Comparison of ENCODE assay signal across 8 cellular contexts in genomic region chr10:14839305-14839695, GRCh38. TPM values are rescaled to one million over a fixed set of nuclear protein-coding genes. Genes with fewer than 3 reads are reported as not detected.
DNase-seq lines count a peak whose midpoint lies in the region; ATAC-seq and TF ChIP-seq lines count a peak whose summit lies in the region.

No MANE protein-coding gene starts in this region.

- H3K9me2 ChIP-seq in OCI-LY7 (ENCODE audit: insufficient read depth, low read length): no peaks in the 10 kb centered on the region

- H2AFZ ChIP-seq in OCI-LY7 (ENCODE audit: low read length) (no peak overlapping the region), neuron (ENCODE audit: low read depth, low read length) (peak overlapping the region; percentile 81)

- ATAC-seq in GM19035 (IDR thresholded peaks at IDR 0.05; ENCODE audit: unreplicated experiment): no peak

- no peak for TF ChIP-seq CTCF in OCI-LY7 (conservative IDR thresholded peaks at IDR 0.05; ENCODE audit: low read length)
- TF ChIP-seq CTCF in endothelial cell (IDR thresholded peaks at IDR 0.05; ENCODE audit: unreplicated experiment): no peak

- no peaks in the 10 kb centered on the region for H3K9me3 Mint-ChIP-seq in endothelial cell (ENCODE audit: unreplicated experiment)

- BruUV-seq in OCI-LY7 (replicated peaks; lab: Mats Ljungman, UMichigan): no TSS peak

- H4K20me1 ChIP-seq in OCI-LY7 (ENCODE audit: insufficient read depth, low read length): peaks cover 10% of the 10 kb centered on the region; the same call in 1 of the 2 replicates

- H3K9me3 ChIP-seq in OCI-LY7 (ENCODE audit: low read length) (no peaks in the 10 kb centered on the region), neuron (ENCODE audit: low read length) (no peaks in the 10 kb centered on the region)

- H3K27ac ChIP-seq in OCI-LY7 (ENCODE audit: low read depth, low read length, poor library complexity, severe bottlenecking): peak overlapping the region; percentile 56

- H3K27me3 Mint-ChIP-seq in endothelial cell (ENCODE audit: unreplicated experiment): peaks cover 5% of the 10 kb centered on the region

- peak overlapping the region; percentile 73 for H3K4me2 ChIP-seq in OCI-LY7 (ENCODE audit: low read length)

- H3K36me3 ChIP-seq in OCI-LY7 (ENCODE audit: insufficient read depth, low read length) (peaks cover 44% of the 10 kb centered on the region), neuron (ENCODE audit: insufficient read depth, low read length) (peaks cover 41% of the 10 kb centered on the region)

- H3K4me1 ChIP-seq in OCI-LY7 (ENCODE audit: insufficient read depth, low read length, poor library complexity, severe bottlenecking) (peaks cover 12% of the 10 kb centered on the region), neuron (ENCODE audit: insufficient read depth, low read length) (peaks cover 8% of the 10 kb centered on the region)

- peaks cover 28% of the 10 kb centered on the region for H3K4me1 Mint-ChIP-seq in endothelial cell (ENCODE audit: unreplicated experiment)

- peak overlapping the region; percentile 94 for H3K27ac Mint-ChIP-seq in endothelial cell (ENCODE audit: unreplicated experiment)

- peak; percentile 32 for DNase-seq in ELR (ENCODE audit: low read depth)
- DNase-seq in OCI-LY7 (ENCODE audit: low spot score): peak; percentile 15
- DNase-seq in endothelial cell (ENCODE audit: low spot score): no peak
- no peak for DNase-seq in HCEC 1CT
- DNase-seq in activated gamma-delta T cell (lab: John Stamatoyannopoulos, UW): no peak
- no peak for DNase-seq in activated gamma-delta T cell treated with Interleukin-2 at 50 U/mL for 16 hours

- CTCF ChIA-PET in OCI-LY7 (lab: Charles Lee; ENCODE audit: unreplicated experiment): no interaction called here

- H3K36me3 Mint-ChIP-seq in endothelial cell (ENCODE audit: low read depth, unreplicated experiment): peaks cover 13% of the 10 kb centered on the region

- H3K4me3 Mint-ChIP-seq in endothelial cell (ENCODE audit: unreplicated experiment): peak overlapping the region; percentile 96

- POLR2A ChIA-PET in OCI-LY7 (lab: Charles Lee): interaction anchor here (1.0 to 4.3 kb wide), 4 partner anchors 8 to 153 kb away, joined by 3 to 20 read pairs (median 6); partner anchors contain the start of gene DCLRE1C

- peak overlapping the region; percentile 88 for H3K4me3 ChIP-seq in OCI-LY7 (ENCODE audit: low read depth, low read length, poor library complexity, severe bottlenecking)
- H3K4me3 ChIP-seq in neuron (ENCODE audit: low read length): peak overlapping the region; percentile 88

- peaks cover 45% of the 10 kb centered on the region for H3K79me2 ChIP-seq in OCI-LY7 (ENCODE audit: insufficient read depth, low read depth, low read length)

- no peaks in the 10 kb centered on the region for H3K27me3 ChIP-seq in neuron (ENCODE audit: insufficient read depth, low read length)

- intact Hi-C loops in OCI-LY7 (cut with micrococcal nuclease; ENCODE audit: unreplicated experiment): loop anchor here (2.0 to 5.0 kb wide), 3 partner anchors 116 to 237 kb away; partner anchors contain the start of gene DCLRE1C

RNA-seq across cellular contexts. Expression of gene HSPA14, which starts 1.2 kb away (rescaled TPM):
- 21.8 and 29.4 TPM in 2 replicates for total RNA-seq in OCI-LY7 (2014; rRNA removed; shearing (Covaris generic))
- 28.2 and 30.9 TPM in 2 replicates for total RNA-seq in OCI-LY7 (2022)
- total RNA-seq in endothelial cell (ENCODE audit: unreplicated experiment): 14.2 TPM

RNA-seq across cellular contexts. Expression of gene MSANTD7, which starts 1.2 kb away (rescaled TPM):
- 22.2 and 26.5 TPM in 2 replicates for total RNA-seq in OCI-LY7 (2014; rRNA removed; shearing (Covaris generic))
- total RNA-seq in OCI-LY7 (2022): 23.5 and 29.5 TPM in 2 replicates
- total RNA-seq in endothelial cell (ENCODE audit: unreplicated experiment): 17.9 TPM

RNA-seq across cellular contexts. Expression of gene CDNF, which starts 1.5 kb away (rescaled TPM):
- total RNA-seq in OCI-LY7 (2014; rRNA removed; shearing (Covaris generic)): 0.72 and 3.2 TPM in 2 replicates
- total RNA-seq in OCI-LY7 (2022) (3.6 and 3.7 TPM in 2 replicates), endothelial cell (ENCODE audit: unreplicated experiment) (1.9 TPM)

RNA-seq across cellular contexts. Expression of gene SUV39H2, which starts 39.4 kb away (rescaled TPM):
- 31.5 and 43.4 TPM in 2 replicates for total RNA-seq in OCI-LY7 (2014; rRNA removed; shearing (Covaris generic))
- total RNA-seq in OCI-LY7 (2022) (58.0 and 58.2 TPM in 2 replicates), endothelial cell (ENCODE audit: unreplicated experiment) (15.6 TPM)

Comparison
In these comparisons a context has a peak if more than half of its experiments do, and no peak if none do; other contexts are left out.
1. DNase-seq: peak in ELR (single experiment) and OCI-LY7 (single experiment); none in endothelial cell (single experiment), HCEC 1CT (single experiment), activated gamma-delta T cell (single experiment) and activated gamma-delta T cell treated with Interleukin-2 at 50 U/mL for 16 hours (single experiment).